In the genomic region with DNA sequence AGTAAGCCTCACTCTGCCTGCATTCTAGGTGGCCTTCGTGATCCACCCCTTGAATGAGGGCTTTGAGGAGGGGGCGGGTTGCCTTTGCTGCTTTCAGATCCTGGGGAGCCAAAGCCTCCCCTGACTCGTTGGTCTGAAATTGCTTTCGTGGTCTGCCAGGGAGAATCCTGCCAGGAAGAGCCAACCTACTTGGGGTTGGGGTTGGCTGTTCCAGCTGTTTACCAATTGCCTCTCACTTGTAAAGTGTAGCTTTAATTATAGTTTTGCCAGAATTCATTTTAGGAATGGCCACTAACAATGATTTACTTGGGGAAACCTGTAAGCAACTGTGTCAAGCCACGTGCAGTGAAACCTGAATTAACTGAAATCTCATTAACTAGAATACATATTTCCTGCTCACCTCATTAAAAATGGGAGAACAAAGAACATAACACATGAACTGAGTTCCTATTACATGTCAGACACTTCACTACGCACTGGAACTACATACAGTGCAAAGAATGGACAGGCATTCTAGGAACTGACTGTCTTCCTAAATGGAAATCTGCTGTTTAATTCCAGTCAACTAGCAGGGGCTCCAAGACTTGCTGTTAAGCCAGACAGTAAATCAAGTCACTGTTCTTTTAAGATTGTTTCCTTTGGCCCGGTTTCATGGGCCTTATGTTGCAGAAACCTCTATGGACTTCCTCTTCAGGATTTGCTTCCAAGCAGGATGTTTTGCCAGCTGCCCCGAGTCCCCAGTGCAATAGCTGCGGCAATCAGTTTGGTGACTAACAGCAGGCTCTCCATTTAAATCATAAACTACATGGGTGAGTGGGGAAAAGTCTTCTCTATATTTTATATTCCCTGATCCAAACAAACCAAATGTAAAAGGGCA, we compare ENCODE assay signal across 1 cellular context.
A peak's percentile ranks its signal among the peaks of the same experiment; 100 is the strongest.
TF ChIP-seq lines count a peak whose summit lies in the region.

No MANE protein-coding gene starts in this region.

TF ChIP-seq in HEK293, 187 proteins besides CTCF, POLR2A, EP300 and RAD21 (continued from another document):
- TF ChIP-seq, protein P1, sequence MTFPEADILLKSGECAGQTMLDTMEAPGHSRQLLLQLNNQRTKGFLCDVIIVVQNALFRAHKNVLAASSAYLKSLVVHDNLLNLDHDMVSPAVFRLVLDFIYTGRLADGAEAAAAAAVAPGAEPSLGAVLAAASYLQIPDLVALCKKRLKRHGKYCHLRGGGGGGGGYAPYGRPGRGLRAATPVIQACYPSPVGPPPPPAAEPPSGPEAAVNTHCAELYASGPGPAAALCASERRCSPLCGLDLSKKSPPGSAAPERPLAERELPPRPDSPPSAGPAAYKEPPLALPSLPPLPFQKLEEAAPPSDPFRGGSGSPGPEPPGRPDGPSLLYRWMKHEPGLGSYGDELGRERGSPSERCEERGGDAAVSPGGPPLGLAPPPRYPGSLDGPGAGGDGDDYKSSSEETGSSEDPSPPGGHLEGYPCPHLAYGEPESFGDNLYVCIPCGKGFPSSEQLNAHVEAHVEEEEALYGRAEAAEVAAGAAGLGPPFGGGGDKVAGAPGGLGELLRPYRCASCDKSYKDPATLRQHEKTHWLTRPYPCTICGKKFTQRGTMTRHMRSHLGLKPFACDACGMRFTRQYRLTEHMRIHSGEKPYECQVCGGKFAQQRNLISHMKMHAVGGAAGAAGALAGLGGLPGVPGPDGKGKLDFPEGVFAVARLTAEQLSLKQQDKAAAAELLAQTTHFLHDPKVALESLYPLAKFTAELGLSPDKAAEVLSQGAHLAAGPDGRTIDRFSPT (tag by site-specific recombination; IDR thresholded peaks at IDR 0.05): no peak
- TF ChIP-seq, protein P2, sequence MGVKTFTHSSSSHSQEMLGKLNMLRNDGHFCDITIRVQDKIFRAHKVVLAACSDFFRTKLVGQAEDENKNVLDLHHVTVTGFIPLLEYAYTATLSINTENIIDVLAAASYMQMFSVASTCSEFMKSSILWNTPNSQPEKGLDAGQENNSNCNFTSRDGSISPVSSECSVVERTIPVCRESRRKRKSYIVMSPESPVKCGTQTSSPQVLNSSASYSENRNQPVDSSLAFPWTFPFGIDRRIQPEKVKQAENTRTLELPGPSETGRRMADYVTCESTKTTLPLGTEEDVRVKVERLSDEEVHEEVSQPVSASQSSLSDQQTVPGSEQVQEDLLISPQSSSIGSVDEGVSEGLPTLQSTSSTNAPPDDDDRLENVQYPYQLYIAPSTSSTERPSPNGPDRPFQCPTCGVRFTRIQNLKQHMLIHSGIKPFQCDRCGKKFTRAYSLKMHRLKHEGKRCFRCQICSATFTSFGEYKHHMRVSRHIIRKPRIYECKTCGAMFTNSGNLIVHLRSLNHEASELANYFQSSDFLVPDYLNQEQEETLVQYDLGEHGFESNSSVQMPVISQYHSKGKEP (tag by site-specific recombination; IDR thresholded peaks at IDR 0.05): peak; percentile 89
- TF ChIP-seq OSR2 (tag by site-specific recombination; IDR thresholded peaks at IDR 0.05) (peak; percentile 54; the same call in 1 of the 2 replicates), ZXDB (tag by site-specific recombination; IDR thresholded peaks at IDR 0.05) (peak; percentile 85), GLIS1 (tag by site-specific recombination; IDR thresholded peaks at IDR 0.05) (peak; percentile 17; the same call in 1 of the 2 replicates), ZNF600 (tag by site-specific recombination; IDR thresholded peaks at IDR 0.05) (0 out of 2 replicates have a peak, but pooled peaks have one; percentile 14), SP7 (tag by site-specific recombination; IDR thresholded peaks at IDR 0.05) (0 out of 2 replicates have a peak, but pooled peaks have one; percentile 15), ZNF549 (tag by site-specific recombination; IDR thresholded peaks at IDR 0.05) (no peak), ZEB2 (tag by site-specific recombination; IDR thresholded peaks at IDR 0.05) (0 out of 2 replicates have a peak, but pooled peaks have one; percentile 29), FEZF1 (tag by site-specific recombination; IDR thresholded peaks at IDR 0.05) (peak; percentile 69), MYNN (tag by site-specific recombination; IDR thresholded peaks at IDR 0.05; ENCODE audit: borderline replicate concordance) (no peak), KLF10 (tag by site-specific recombination; IDR thresholded peaks at IDR 0.05) (no peak), ZNF335 (tag by site-specific recombination; conservative IDR thresholded peaks at IDR 0.05) (peak; percentile 9; the same call in 1 of the 2 replicates), IKZF3 (tag by site-specific recombination; IDR thresholded peaks at IDR 0.05) (0 out of 2 replicates have a peak, but pooled peaks have one; percentile 37), ZNF274 (IDR thresholded peaks at IDR 0.05; ENCODE audit: low read length) (no peak), ZNF274 (tag by site-specific recombination; IDR thresholded peaks at IDR 0.05; ENCODE audit: borderline replicate concordance) (no peak), MZF1 (tag by site-specific recombination; IDR thresholded peaks at IDR 0.05; ENCODE audit: borderline replicate concordance) (peak; percentile 62; the same call in 1 of the 2 replicates), ZNF664 (tag by site-specific recombination; IDR thresholded peaks at IDR 0.05) (peak; percentile 98)
- TF ChIP-seq, protein P3, sequence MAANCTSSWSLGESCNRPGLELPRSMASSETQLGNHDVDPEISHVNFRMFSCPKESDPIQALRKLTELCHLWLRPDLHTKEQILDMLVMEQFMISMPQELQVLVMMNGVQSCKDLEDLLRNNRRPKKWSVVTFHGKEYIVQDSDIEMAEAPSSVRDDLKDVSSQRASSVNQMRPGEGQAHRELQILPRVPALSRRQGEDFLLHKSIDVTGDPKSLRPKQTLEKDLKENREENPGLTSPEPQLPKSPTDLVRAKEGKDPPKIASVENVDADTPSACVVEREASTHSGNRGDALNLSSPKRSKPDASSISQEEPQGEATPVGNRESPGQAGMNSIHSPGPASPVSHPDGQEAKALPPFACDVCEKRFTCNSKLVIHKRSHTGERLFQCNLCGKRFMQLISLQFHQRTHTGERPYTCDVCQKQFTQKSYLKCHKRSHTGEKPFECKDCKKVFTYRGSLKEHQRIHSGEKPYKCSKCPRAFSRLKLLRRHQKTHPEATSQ (tag by site-specific recombination; IDR thresholded peaks at IDR 0.05): no peak
TF ChIP-seq in HEK293: peak in this region for 19.
